17 cellular contexts compared by ENCODE assay signal in genomic region chr4:11843927-11844326, GRCh38.
A peak's percentile ranks its signal among the peaks of the same experiment; 100 is the strongest.
DNase-seq lines count a peak whose midpoint lies in the region; ATAC-seq and TF ChIP-seq lines count a peak whose summit lies in the region.
"Had no signal": no experiment of that assay in that cellular context is flagged by ENCODE, and none has a peak within 500 bp of the region (broad histone marks: within the 10 kb centered on the region; RNA-seq: fewer than 3 reads in every experiment).

No MANE protein-coding gene starts in this region.

- H3K9me3 ChIP-seq in lower lobe of right lung (no peaks in the 10 kb centered on the region), Peyer's patch (no peaks in the 10 kb centered on the region)
- H3K9me3 ChIP-seq: HAP-1 had no signal

- H3K4me1 ChIP-seq in lower lobe of right lung (peaks cover 6% of the 10 kb centered on the region), Peyer's patch (no peaks in the 10 kb centered on the region)
- H3K4me1 ChIP-seq: HAP-1 had no signal

- intact Hi-C loops in lower lobe of right lung (cut with DNase I), result no loop called here

- H3K27ac Mint-ChIP-seq in stimulated activated naive CD8-positive, alpha-beta T cell treated with anti-CD3 and anti-CD28 coated beads, Interleukin-15, amount 100 ng/mL, for 72 hours, result no peak overlapping the region
- H3K27ac Mint-ChIP-seq: CD4-positive, CD25-positive, alpha-beta regulatory T cell had no signal

- no peak for TF ChIP-seq CTCF in lower lobe of right lung (IDR thresholded peaks at IDR 0.05)
- no peak for TF ChIP-seq CTCF in Peyer's patch (IDR thresholded peaks at IDR 0.05)

- H3K27me3 Mint-ChIP-seq in stimulated activated naive CD8-positive, alpha-beta T cell treated with anti-CD3 and anti-CD28 coated beads, Interleukin-15, amount 100 ng/mL, for 72 hours, result no peaks in the 10 kb centered on the region
- H3K27me3 Mint-ChIP-seq: CD4-positive, CD25-positive, alpha-beta regulatory T cell had no signal

- H3K4me3 ChIP-seq in lower lobe of right lung (no peak overlapping the region), Peyer's patch (no peak overlapping the region)
- H3K4me3 ChIP-seq: HAP-1, PC-9 had no signal

- TF ChIP-seq POLR2A in Peyer's patch (IDR thresholded peaks at IDR 0.05), result no peak

- peak; percentile 46 for ATAC-seq in stimulated activated naive CD8-positive, alpha-beta T cell treated with anti-CD3 and anti-CD28 coated beads, Interleukin-15, Interleukin-2, amounts not matched to agents 100 U/mL and 50 U/mL, for 24 hours
- no peak for ATAC-seq in stimulated activated naive CD8-positive, alpha-beta T cell treated with anti-CD3 and anti-CD28 coated beads, Interleukin-15, amount 100 ng/mL, for 72 hours
- ATAC-seq in lower lobe of right lung, result peak; percentile 48 to 56
- no peak for ATAC-seq in HG03159 (IDR thresholded peaks at IDR 0.05; ENCODE audit: unreplicated experiment)

- DNase-seq in stimulated activated naive CD8-positive, alpha-beta T cell treated with anti-CD3 and anti-CD28 coated beads, Interleukin-15, Interleukin-2, amounts not matched to agents 100 U/mL and 50 U/mL, for 24 hours, result no peak
- DNase-seq in stimulated activated naive CD8-positive, alpha-beta T cell treated with anti-CD3 and anti-CD28 coated beads, Interleukin-15, amount 100 ng/mL, for 72 hours, result no peak
- DNase-seq in foreskin melanocyte, result peak; percentile 42
- no peak for DNase-seq in lower lobe of right lung
- DNase-seq in amygdala (lab: John Stamatoyannopoulos, UW), result no peak
- no peak for DNase-seq in DMS 273 treated with DMSO at 0.1 percent for 48 hours (lab: John Stamatoyannopoulos, UW)
- DNase-seq in Peyer's patch, result no peak
- DNase-seq: CD4-positive, CD25-positive, alpha-beta regulatory T cell; DMS79 treated with DMSO at 0.1 percent for 48 hours; IMR-90; NCI-H1436; NCI-H2029 treated with DMSO at 0.1 percent for 48 hours; NCI-H526 treated with DMSO at 0.1 percent for 48 hours; NK-92 treated with Interleukin-12 subunit alpha and Interleukin-12 subunit beta, amount 100 ng/mL, for 24 hours; PC-9 had no signal

- no peak overlapping the region for H3K4me3 Mint-ChIP-seq in stimulated activated naive CD8-positive, alpha-beta T cell treated with anti-CD3 and anti-CD28 coated beads, Interleukin-15, amount 100 ng/mL, for 72 hours
- H3K4me3 Mint-ChIP-seq: CD4-positive, CD25-positive, alpha-beta regulatory T cell had no signal

- no peaks in the 10 kb centered on the region for H3K9me3 Mint-ChIP-seq in stimulated activated naive CD8-positive, alpha-beta T cell treated with anti-CD3 and anti-CD28 coated beads, Interleukin-15, amount 100 ng/mL, for 72 hours

- no peaks in the 10 kb centered on the region for H3K36me3 ChIP-seq in lower lobe of right lung
- H3K36me3 ChIP-seq in Peyer's patch, result no peaks in the 10 kb centered on the region
- H3K36me3 ChIP-seq: HAP-1 had no signal

- H3K27ac ChIP-seq in lower lobe of right lung, result no peak overlapping the region
- H3K27ac ChIP-seq in Peyer's patch, result no peak overlapping the region
- H3K27ac ChIP-seq: PC-9 had no signal

- H3K27me3 ChIP-seq in lower lobe of right lung (ENCODE audit: low read depth) (no peaks in the 10 kb centered on the region), Peyer's patch (no peaks in the 10 kb centered on the region)

- H3K4me1 Mint-ChIP-seq in stimulated activated naive CD8-positive, alpha-beta T cell treated with anti-CD3 and anti-CD28 coated beads, Interleukin-15, amount 100 ng/mL, for 72 hours, result no peaks in the 10 kb centered on the region
- H3K4me1 Mint-ChIP-seq: CD4-positive, CD25-positive, alpha-beta regulatory T cell had no signal

Comparison
In these comparisons a context has a peak if more than half of its experiments do, and no peak if none do; other contexts are left out.
1. ATAC-seq: peak in stimulated activated naive CD8-positive, alpha-beta T cell treated with anti-CD3 and anti-CD28 coated beads, Interleukin-15, Interleukin-2, amounts not matched to agents 100 U/mL and 50 U/mL, for 24 hours (single experiment) and lower lobe of right lung (2 of 2); none in stimulated activated naive CD8-positive, alpha-beta T cell treated with anti-CD3 and anti-CD28 coated beads, Interleukin-15, amount 100 ng/mL, for 72 hours (single experiment) and HG03159 (single experiment).